ENCODE assay signal across 8 cellular contexts in the genomic region with DNA sequence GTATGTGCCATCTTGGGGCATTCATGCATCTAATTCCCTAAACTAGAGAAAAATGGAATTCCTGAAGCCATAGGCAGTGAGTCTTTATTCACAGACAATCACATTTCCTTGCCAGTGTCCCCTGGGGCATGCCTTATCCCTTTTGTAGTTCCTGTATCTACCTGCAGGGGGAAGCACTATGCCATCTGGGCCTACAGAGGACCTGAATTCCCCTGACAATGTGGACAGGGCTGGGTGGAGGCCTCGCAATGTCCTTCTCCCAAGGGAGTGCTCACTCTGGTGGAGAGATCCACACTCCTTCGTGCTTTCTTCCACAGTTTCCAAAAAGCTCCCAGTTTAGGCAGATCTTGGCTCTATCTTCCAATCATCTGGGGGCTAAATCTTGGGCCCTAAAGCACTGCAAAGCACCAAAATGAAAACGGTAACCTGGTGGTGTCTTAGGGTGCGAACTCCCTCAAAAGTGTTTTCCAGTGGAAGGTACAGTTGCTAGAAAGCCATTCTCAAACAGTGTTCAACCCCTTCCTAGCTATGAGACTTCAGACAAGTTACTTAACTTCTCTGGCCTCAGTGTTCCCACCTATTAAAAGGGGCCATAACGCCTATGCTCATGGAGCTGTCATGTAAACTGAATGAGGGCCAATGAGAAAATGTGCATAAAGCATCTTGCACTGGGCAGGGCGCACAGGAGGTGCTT. TPM values are rescaled to one million over a fixed set of nuclear protein-coding genes. Genes with fewer than 3 reads are reported as not detected.
DNase-seq lines count a peak whose midpoint lies in the region; ATAC-seq and TF ChIP-seq lines count a peak whose summit lies in the region.

No MANE protein-coding gene starts in this region.

- H3K4me3 Mint-ChIP-seq in CD8-positive, alpha-beta T cell = no peak overlapping the region

- POLR2A ChIA-PET in CD8-positive, alpha-beta T cell (lab: Charles Lee) = interaction anchor here (0.8 to 2.0 kb wide), 3 partner anchors 15 to 178 kb away, joined by 3 to 8 read pairs (median 4); no protein-coding TSS in a partner anchor

- H3K9me3 ChIP-seq in CD8-positive, alpha-beta T cell (ENCODE audit: low read length) = no peaks in the 10 kb centered on the region
- H3K9me3 ChIP-seq in Peyer's patch = no peaks in the 10 kb centered on the region
- H3K9me3 ChIP-seq in aorta (ENCODE audit: control insufficient read depth, low read length) = no peaks in the 10 kb centered on the region

- no peak overlapping the region for H3K4me3 ChIP-seq in CD8-positive, alpha-beta T cell (ENCODE audit: low read depth, low read length)
- H3K4me3 ChIP-seq in Peyer's patch = no peak overlapping the region
- no peak overlapping the region for H3K4me3 ChIP-seq in fibroblast of the aortic adventitia (ENCODE audit: low read depth, low read length)
- H3K4me3 ChIP-seq in aorta (ENCODE audit: low read length in 2 of 2) = no peak overlapping the region

- no peaks in the 10 kb centered on the region for H3K36me3 ChIP-seq in CD8-positive, alpha-beta T cell (ENCODE audit: insufficient read depth, low read length)
- H3K36me3 ChIP-seq in Peyer's patch (no peaks in the 10 kb centered on the region), aorta (ENCODE audit: control insufficient read depth in 1 of 2, insufficient read depth in 2 of 2, low read length in 1 of 2) (no peaks in the 10 kb centered on the region)

- peak; percentile 25 to 73 (median 57) for DNase-seq in CD8-positive, alpha-beta T cell
- DNase-seq in HuH-7 (ENCODE audit: low spot score) = peak; percentile 86
- DNase-seq in Peyer's patch = peak in 2 of 3 donors; percentile 60 to 84
- peak; percentile 34 for DNase-seq in activated T-helper 1 cell treated with Interleukin-2 at 50 U/mL for 16 hours (ENCODE audit: low read depth)
- peak; percentile 70 for DNase-seq in fibroblast of the aortic adventitia (ENCODE audit: low read depth)
- DNase-seq in nucleus accumbens (lab: John Stamatoyannopoulos, UW) = peak in 46 of 56 donors; percentile 6 to 77 (median 39)
- peak in 1 of 2 donors; percentile 58 for DNase-seq in aorta

- H3K4me1 ChIP-seq in CD8-positive, alpha-beta T cell (ENCODE audit: insufficient read depth, low read length) = peaks cover 6% of the 10 kb centered on the region
- H3K4me1 ChIP-seq in Peyer's patch (peaks cover 0 to 10% (median 0%) of the 10 kb centered on the region in 4 donors), aorta (ENCODE audit: control insufficient read depth in 1 of 2, insufficient read depth in 2 of 2, low read length in 2 of 2) (no peaks in the 10 kb centered on the region)

- TF ChIP-seq POLR2A in Peyer's patch (IDR thresholded peaks at IDR 0.05) = no peak

- no peaks in the 10 kb centered on the region for H3K9me3 Mint-ChIP-seq in CD8-positive, alpha-beta T cell

- peak; percentile 85 for ATAC-seq in CD8-positive, alpha-beta T cell
- ATAC-seq in GM19397 (IDR thresholded peaks at IDR 0.05; ENCODE audit: unreplicated experiment) (peak; percentile 44), aorta (ENCODE audit: low FRiP score) (peak; percentile 73)

- WGBS in aorta, 2 donors = 68 to 70% methylated on average over 6 of the region's 6 CpGs

- intact Hi-C loops in CD8-positive, alpha-beta T cell (cut with DNase I, micrococcal nuclease) = loop anchor here (1.0 to 5.0 kb wide), 5 partner anchors 20 to 166 kb away; no protein-coding TSS in a partner anchor
- intact Hi-C loops in aorta (cut with DNase I) = loop anchor here (2.0 to 5.0 kb wide), 2 partner anchors 50 to 165 kb away; no protein-coding TSS in a partner anchor

- H3K27me3 ChIP-seq in CD8-positive, alpha-beta T cell (ENCODE audit: insufficient read depth, low read length) = no peaks in the 10 kb centered on the region
- H3K27me3 ChIP-seq in Peyer's patch (no peaks in the 10 kb centered on the region), aorta (ENCODE audit: control insufficient read depth in 1 of 2, insufficient read depth in 2 of 2, low read length in 1 of 2) (no peaks in the 10 kb centered on the region)

- H3K4me1 Mint-ChIP-seq in CD8-positive, alpha-beta T cell (ENCODE audit: low read depth) = peaks cover 11% of the 10 kb centered on the region

- H3K27ac ChIP-seq in CD8-positive, alpha-beta T cell (ENCODE audit: low read depth, low read length) = no peak overlapping the region
- H3K27ac ChIP-seq in Peyer's patch (no peak overlapping the region), aorta (ENCODE audit: low read depth in 1 of 2, low read length in 2 of 2) (no peak overlapping the region)

- peak; percentile 94 for TF ChIP-seq CTCF in CD8-positive, alpha-beta T cell (IDR thresholded peaks at IDR 0.05)
- peak; percentile 66 to 93 (median 88) for TF ChIP-seq CTCF in Peyer's patch (IDR thresholded peaks at IDR 0.05)
- peak; percentile 86 for TF ChIP-seq CTCF in fibroblast of the aortic adventitia (IDR thresholded peaks at IDR 0.05; ENCODE audit: insufficient read depth, low read length)

- CTCF ChIA-PET in CD8-positive, alpha-beta T cell (lab: Charles Lee) = interaction anchor here (0.7 to 7.2 kb wide), 25 partner anchors 10 to 173 kb away, joined by 3 to 119 read pairs (median 4); partner anchors contain the start of gene WHRN

- H3K27ac Mint-ChIP-seq in CD8-positive, alpha-beta T cell = no peak overlapping the region

- H3K27me3 Mint-ChIP-seq in CD8-positive, alpha-beta T cell (ENCODE audit: low read depth) = no peaks in the 10 kb centered on the region

- H3K36me3 Mint-ChIP-seq in CD8-positive, alpha-beta T cell = no peaks in the 10 kb centered on the region

RNA-seq across cellular contexts. Expression of gene WHRN, which starts 17.5 kb away (rescaled TPM):
- total RNA-seq in CD8-positive, alpha-beta T cell = 10 to 100 TPM; 41.9 to 45.5 TPM
- 10 to 100 TPM; 10.7 to 35.5 (median 15.3) TPM for total RNA-seq in Peyer's patch
- total RNA-seq in fibroblast of the aortic adventitia (ENCODE audit: low replicate concordance) = 2.1 and 3.5 TPM in 2 replicates
- total RNA-seq in aorta = 1 to 10 TPM; 3.8 to 4.0 TPM
- 1 to 10 TPM; 1.5 to 3.4 TPM for polyA plus RNA-seq in aorta
